In the genomic region with DNA sequence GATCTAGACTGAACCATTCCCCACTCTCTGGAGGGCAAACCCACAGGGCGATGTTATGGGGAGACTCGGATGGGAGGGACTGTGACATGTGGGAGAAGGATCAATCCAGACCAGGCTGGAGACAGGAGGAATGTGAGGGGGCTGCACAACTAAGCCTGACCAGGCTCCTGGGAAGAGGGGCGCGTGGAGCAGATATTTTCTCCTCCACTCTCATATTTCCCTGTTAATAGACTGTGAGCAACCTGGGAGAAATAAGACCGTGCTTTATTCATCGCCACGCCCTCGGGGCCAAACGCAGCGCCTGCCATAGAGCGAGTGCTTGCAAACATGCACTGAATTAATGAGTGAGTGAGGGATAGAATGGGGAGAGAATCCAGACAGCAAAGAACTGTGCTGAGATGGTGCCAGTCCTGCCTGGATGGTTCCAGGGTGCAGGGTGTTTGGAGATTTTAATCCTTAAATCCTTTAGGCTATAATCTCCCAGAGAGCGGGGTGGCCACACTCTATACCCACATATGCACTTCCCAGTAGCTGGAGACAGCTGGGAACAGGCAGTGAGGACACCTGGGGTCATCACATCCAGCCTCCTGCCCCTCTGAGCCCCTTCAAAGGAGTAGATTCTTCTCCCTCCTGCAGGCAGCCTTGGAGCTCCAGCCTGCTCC, we compare ENCODE assay signal across 1 cellular context.
TF ChIP-seq lines count a peak whose summit lies in the region.

No MANE protein-coding gene starts in this region.

TF ChIP-seq in SK-N-SH treated with all-trans-retinoic acid at 6 μM for 48 hours, 23 proteins besides CTCF, POLR2A, EP300 and RAD21 (continued from another document):
- TF ChIP-seq, protein P1, sequence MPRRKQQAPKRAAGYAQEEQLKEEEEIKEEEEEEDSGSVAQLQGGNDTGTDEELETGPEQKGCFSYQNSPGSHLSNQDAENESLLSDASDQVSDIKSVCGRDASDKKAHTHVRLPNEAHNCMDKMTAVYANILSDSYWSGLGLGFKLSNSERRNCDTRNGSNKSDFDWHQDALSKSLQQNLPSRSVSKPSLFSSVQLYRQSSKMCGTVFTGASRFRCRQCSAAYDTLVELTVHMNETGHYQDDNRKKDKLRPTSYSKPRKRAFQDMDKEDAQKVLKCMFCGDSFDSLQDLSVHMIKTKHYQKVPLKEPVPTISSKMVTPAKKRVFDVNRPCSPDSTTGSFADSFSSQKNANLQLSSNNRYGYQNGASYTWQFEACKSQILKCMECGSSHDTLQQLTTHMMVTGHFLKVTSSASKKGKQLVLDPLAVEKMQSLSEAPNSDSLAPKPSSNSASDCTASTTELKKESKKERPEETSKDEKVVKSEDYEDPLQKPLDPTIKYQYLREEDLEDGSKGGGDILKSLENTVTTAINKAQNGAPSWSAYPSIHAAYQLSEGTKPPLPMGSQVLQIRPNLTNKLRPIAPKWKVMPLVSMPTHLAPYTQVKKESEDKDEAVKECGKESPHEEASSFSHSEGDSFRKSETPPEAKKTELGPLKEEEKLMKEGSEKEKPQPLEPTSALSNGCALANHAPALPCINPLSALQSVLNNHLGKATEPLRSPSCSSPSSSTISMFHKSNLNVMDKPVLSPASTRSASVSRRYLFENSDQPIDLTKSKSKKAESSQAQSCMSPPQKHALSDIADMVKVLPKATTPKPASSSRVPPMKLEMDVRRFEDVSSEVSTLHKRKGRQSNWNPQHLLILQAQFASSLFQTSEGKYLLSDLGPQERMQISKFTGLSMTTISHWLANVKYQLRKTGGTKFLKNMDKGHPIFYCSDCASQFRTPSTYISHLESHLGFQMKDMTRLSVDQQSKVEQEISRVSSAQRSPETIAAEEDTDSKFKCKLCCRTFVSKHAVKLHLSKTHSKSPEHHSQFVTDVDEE (CRISPR knock-in tag; IDR thresholded peaks at IDR 0.05) = no peak
- TF ChIP-seq ZC3H10 (CRISPR knock-in tag; IDR thresholded peaks at IDR 0.05) = no peak
- TF ChIP-seq, protein P2, sequence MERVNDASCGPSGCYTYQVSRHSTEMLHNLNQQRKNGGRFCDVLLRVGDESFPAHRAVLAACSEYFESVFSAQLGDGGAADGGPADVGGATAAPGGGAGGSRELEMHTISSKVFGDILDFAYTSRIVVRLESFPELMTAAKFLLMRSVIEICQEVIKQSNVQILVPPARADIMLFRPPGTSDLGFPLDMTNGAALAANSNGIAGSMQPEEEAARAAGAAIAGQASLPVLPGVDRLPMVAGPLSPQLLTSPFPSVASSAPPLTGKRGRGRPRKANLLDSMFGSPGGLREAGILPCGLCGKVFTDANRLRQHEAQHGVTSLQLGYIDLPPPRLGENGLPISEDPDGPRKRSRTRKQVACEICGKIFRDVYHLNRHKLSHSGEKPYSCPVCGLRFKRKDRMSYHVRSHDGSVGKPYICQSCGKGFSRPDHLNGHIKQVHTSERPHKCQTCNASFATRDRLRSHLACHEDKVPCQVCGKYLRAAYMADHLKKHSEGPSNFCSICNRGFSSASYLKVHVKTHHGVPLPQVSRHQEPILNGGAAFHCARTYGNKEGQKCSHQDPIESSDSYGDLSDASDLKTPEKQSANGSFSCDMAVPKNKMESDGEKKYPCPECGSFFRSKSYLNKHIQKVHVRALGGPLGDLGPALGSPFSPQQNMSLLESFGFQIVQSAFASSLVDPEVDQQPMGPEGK (CRISPR knock-in tag; IDR thresholded peaks at IDR 0.05; ENCODE audit: borderline replicate concordance) = no peak
- TF ChIP-seq SNAI2 (CRISPR knock-in tag; IDR thresholded peaks at IDR 0.05) = no peak
- no peak for TF ChIP-seq ZNF565 (CRISPR knock-in tag; conservative IDR thresholded peaks at IDR 0.05; ENCODE audit: low read depth)
- TF ChIP-seq TOX (CRISPR knock-in tag; IDR thresholded peaks at IDR 0.05; ENCODE audit: borderline replicate concordance) = no peak
- TF ChIP-seq ISL1 (CRISPR knock-in tag; IDR thresholded peaks at IDR 0.05) = no peak
- no peak for TF ChIP-seq BACH2 (CRISPR knock-in tag; IDR thresholded peaks at IDR 0.05; ENCODE audit: borderline replicate concordance)
- TF ChIP-seq ZNF70 (CRISPR knock-in tag; IDR thresholded peaks at IDR 0.05) = no peak
- no peak for TF ChIP-seq ZFP30 (CRISPR knock-in tag; IDR thresholded peaks at IDR 0.05)
- no peak for TF ChIP-seq PPARA (CRISPR knock-in tag; IDR thresholded peaks at IDR 0.05; ENCODE audit: borderline replicate concordance)
- TF ChIP-seq, protein P3, sequence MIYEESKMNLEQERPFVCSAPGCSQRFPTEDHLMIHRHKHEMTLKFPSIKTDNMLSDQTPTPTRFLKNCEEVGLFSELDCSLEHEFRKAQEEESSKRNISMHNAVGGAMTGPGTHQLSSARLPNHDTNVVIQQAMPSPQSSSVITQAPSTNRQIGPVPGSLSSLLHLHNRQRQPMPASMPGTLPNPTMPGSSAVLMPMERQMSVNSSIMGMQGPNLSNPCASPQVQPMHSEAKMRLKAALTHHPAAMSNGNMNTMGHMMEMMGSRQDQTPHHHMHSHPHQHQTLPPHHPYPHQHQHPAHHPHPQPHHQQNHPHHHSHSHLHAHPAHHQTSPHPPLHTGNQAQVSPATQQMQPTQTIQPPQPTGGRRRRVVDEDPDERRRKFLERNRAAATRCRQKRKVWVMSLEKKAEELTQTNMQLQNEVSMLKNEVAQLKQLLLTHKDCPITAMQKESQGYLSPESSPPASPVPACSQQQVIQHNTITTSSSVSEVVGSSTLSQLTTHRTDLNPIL (CRISPR knock-in tag; IDR thresholded peaks at IDR 0.05; ENCODE audit: low read depth) = no peak
